9 cellular contexts compared by ENCODE assay signal in genomic region chr21:42056996-42057689, GRCh38. TPM values are rescaled to one million over a fixed set of nuclear protein-coding genes. Genes with fewer than 3 reads are reported as not detected.
DNase-seq lines count a peak whose midpoint lies in the region; ATAC-seq and TF ChIP-seq lines count a peak whose summit lies in the region.
"Had no signal": no experiment of that assay in that cellular context is flagged by ENCODE, and none has a peak within 500 bp of the region (broad histone marks: within the 10 kb centered on the region; RNA-seq: fewer than 3 reads in every experiment).

No MANE protein-coding gene starts in this region.

- 32 to 33% methylated on average over 17 of the region's 17 CpGs for WGBS in thyroid gland, 2 donors

- no peak for TF ChIP-seq CTCF in RWPE2 (IDR thresholded peaks at IDR 0.05; ENCODE audit: poor library complexity, severe bottlenecking)
- TF ChIP-seq CTCF in foreskin fibroblast (IDR thresholded peaks at IDR 0.05; ENCODE audit: low read depth, low read length) = no peak
- no peak for TF ChIP-seq CTCF in thyroid gland (IDR thresholded peaks at IDR 0.05)

- H3K36me3 ChIP-seq in RWPE2 (ENCODE audit: low read depth) = no peaks in the 10 kb centered on the region
- H3K36me3 ChIP-seq in thyroid gland = no peaks in the 10 kb centered on the region

- H3K9me3 ChIP-seq in RWPE2 (ENCODE audit: severe bottlenecking) (no peaks in the 10 kb centered on the region), thyroid gland (no peaks in the 10 kb centered on the region)

- ATAC-seq in RWPE2 (ENCODE audit: low read depth) (peak; percentile 79), GM21360 (IDR thresholded peaks at IDR 0.05; ENCODE audit: unreplicated experiment) (no peak), GM19324 (IDR thresholded peaks at IDR 0.05; ENCODE audit: low FRiP score, unreplicated experiment) (no peak)

- H3K27me3 ChIP-seq in RWPE2 (ENCODE audit: insufficient read depth, poor library complexity, severe bottlenecking) (no peaks in the 10 kb centered on the region), thyroid gland (no peaks in the 10 kb centered on the region)

- intact Hi-C loops in thyroid gland (cut with DNase I) = no loop called here

- no peak overlapping the region for H3K4me3 ChIP-seq in RWPE2 (ENCODE audit: severe bottlenecking)
- H3K4me3 ChIP-seq in foreskin fibroblast (ENCODE audit: low read depth in 1 of 2, low read length in 2 of 2) = no peak overlapping the region
- H3K4me3 ChIP-seq in thyroid gland (replicated peaks in 1 of 3) = no peak overlapping the region

- TF ChIP-seq POLR2A in thyroid gland (IDR thresholded peaks at IDR 0.05) = no peak

- H3K27ac ChIP-seq in RWPE2 (ENCODE audit: poor library complexity, severe bottlenecking) (peak overlapping the region; percentile 31), thyroid gland (peak overlapping the region in 2 of 3 donors; percentile 26 to 43)

- DNase-seq in HT1080 (ENCODE audit: low read depth) (peak; percentile 29), RWPE2 (ENCODE audit: low spot score) (no peak), foreskin fibroblast (peak; percentile 24 to 40), thyroid gland (peak in 1 of 2 donors; percentile 49), NCI-H2171 (lab: John Stamatoyannopoulos, UW) (no peak)
- DNase-seq: amniotic stem cell, OCI-M1 had no signal

- peaks cover 17% of the 10 kb centered on the region for H3K4me1 ChIP-seq in RWPE2 (ENCODE audit: insufficient read depth, poor library complexity, severe bottlenecking)
- peaks cover 12 to 21% of the 10 kb centered on the region in 2 donors for H3K4me1 ChIP-seq in thyroid gland

RNA-seq across cellular contexts. Expression of gene UMODL1, which starts 14.0 kb away (rescaled TPM):
- not detected in 2 replicates for total RNA-seq in HT1080 (2014; rRNA removed; shearing (Covaris generic))
- not detected in 2 replicates for polyA plus RNA-seq in HT1080 (2015; cell fraction: cytosol; rRNA removed)
- polyA plus RNA-seq in HT1080 (2015; cell fraction: nucleus; rRNA removed) = not detected in 2 replicates
- total RNA-seq in thyroid gland = not detected

RNA-seq across cellular contexts. Expression of gene ZBTB21, which starts 47.0 kb away (rescaled TPM):
- total RNA-seq in HT1080 (2014; rRNA removed; shearing (Covaris generic)) = 8.3 and 11.3 TPM in 2 replicates
- polyA plus RNA-seq in HT1080 (2015; cell fraction: cytosol; rRNA removed) = 6.4 and 10.0 TPM in 2 replicates
- polyA plus RNA-seq in HT1080 (2015; cell fraction: nucleus; rRNA removed) = 11.9 and 16.2 TPM in 2 replicates
- total RNA-seq in thyroid gland = 10 to 100 TPM; 16.3 to 33.5 (median 18.6) TPM

Comparison
In these comparisons a context has a peak if more than half of its experiments do, and no peak if none do; other contexts are left out.
1. DNase-seq: peak in HT1080 (single experiment) and foreskin fibroblast (2 of 2); none in RWPE2 (single experiment) and NCI-H2171 (single experiment).